Comparison of ENCODE assay signal across 8 cellular contexts in the genomic region with DNA sequence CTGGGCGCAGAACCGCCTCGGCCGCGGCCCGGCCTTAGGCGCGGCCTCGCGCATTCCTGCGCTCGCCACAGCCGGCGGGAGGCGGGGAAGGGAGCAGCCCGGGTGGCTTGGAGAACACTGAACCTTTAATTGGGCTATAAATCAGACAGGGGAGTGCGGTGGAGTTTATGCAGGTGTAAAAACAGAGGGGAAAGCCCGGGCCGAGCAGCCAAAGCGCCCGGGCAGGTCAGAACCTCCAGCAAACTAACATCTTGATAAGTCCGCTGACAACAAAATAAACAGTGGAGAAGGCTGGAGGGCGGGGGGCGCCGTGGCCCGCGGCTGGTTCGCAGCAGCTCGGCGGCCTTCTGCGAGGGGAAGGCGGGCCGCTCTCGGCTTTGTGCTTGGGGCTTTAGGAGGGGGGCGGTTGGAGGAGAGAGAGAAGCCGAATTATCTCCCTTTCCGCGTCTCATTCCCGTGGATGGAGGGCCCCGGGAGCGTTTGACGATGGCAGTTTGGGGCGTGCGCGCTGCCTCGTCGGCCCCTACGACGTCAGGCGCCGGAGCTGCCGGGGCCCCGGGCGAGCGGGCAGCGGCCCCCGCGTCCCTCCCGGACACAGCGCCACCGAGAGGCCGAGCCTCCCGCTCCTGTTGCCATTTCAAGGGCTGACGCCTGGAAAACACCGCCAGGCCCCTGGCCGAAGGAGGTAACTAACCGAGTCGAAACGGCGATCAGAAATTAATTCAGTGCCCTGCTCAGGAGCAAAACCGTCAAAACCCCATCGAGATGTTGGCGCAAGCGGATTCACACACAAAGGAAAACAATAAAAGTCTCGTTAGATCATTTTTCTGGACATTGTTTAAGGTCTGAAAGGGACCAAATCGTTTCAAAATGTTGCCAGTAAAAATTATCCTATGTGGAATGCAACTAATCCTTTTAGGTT. TPM values are rescaled to one million over a fixed set of nuclear protein-coding genes. Genes with fewer than 3 reads are reported as not detected.
DNase-seq lines count a peak whose midpoint lies in the region; ATAC-seq, FAIRE-seq and TF ChIP-seq lines count a peak whose summit lies in the region.

No MANE protein-coding gene starts in this region.

- peaks cover 5% of the 10 kb centered on the region for H3K36me3 Mint-ChIP-seq in HFFc6 (ENCODE audit: low read depth)
- H3K36me3 Mint-ChIP-seq in activated T-cell treated with anti-CD3 and anti-CD28 coated beads, Interleukin-2, amount 50 U/mL, for 4 hours (ENCODE audit: insufficient read depth) = no peaks in the 10 kb centered on the region

- H3K27ac ChIP-seq in hepatocyte (no peak overlapping the region), small intestine (ENCODE audit: low read depth in 1 of 2, low read length in 1 of 2) (no peak overlapping the region)

- peak; percentile 69 for DNase-seq in AG08395 (ENCODE audit: low spot score)
- DNase-seq in HFFc6 = peak; percentile 30
- DNase-seq in activated T-cell treated with anti-CD3 and anti-CD28 coated beads, Interleukin-2, amount 50 U/mL, for 4 hours = no peak
- DNase-seq in hepatocyte (ENCODE audit: low spot score) = peak; percentile 42
- DNase-seq in small intestine = peak; percentile 45
- DNase-seq in COR-L47 (lab: John Stamatoyannopoulos, UW) = no peak

- no peaks in the 10 kb centered on the region for H3K9me2 ChIP-seq in hepatocyte (replicated peaks; ENCODE audit: insufficient read depth)

- peaks cover 52% of the 10 kb centered on the region for H3K4me1 Mint-ChIP-seq in HFFc6 (ENCODE audit: low read depth)
- H3K4me1 Mint-ChIP-seq in activated T-cell treated with anti-CD3 and anti-CD28 coated beads, Interleukin-2, amount 50 U/mL, for 4 hours (ENCODE audit: low read depth) = peaks cover 7% of the 10 kb centered on the region

- TF ChIP-seq CTCF in HFFc6 (IDR thresholded peaks at IDR 0.05) (peak; percentile 79), hepatocyte (IDR thresholded peaks at IDR 0.05; ENCODE audit: poor library complexity) (peak; percentile 36)

- ATAC-seq in activated T-cell treated with anti-CD3 and anti-CD28 coated beads, Interleukin-2, amount 50 U/mL, for 4 hours = peak; percentile 32 to 40
- ATAC-seq in GM18861 (IDR thresholded peaks at IDR 0.05; ENCODE audit: unreplicated experiment) (no peak), HG03342 (IDR thresholded peaks at IDR 0.05; ENCODE audit: unreplicated experiment) (no peak)

- peak overlapping the region; percentile 88 for H3K4me3 Mint-ChIP-seq in HFFc6
- H3K4me3 Mint-ChIP-seq in activated T-cell treated with anti-CD3 and anti-CD28 coated beads, Interleukin-2, amount 50 U/mL, for 4 hours = peak overlapping the region; percentile 20

- H3K27me3 ChIP-seq in hepatocyte = peaks cover 97% of the 10 kb centered on the region
- H3K27me3 ChIP-seq in small intestine (ENCODE audit: control insufficient read depth in 2 of 2, insufficient read depth in 2 of 2, low read length in 2 of 2) = peaks cover 7 to 45% of the 10 kb centered on the region in 2 donors

- H3K27ac Mint-ChIP-seq in HFFc6 = peak overlapping the region; percentile 88

- H3K9me3 Mint-ChIP-seq in HFFc6 = no peaks in the 10 kb centered on the region
- H3K9me3 Mint-ChIP-seq in activated T-cell treated with anti-CD3 and anti-CD28 coated beads, Interleukin-2, amount 50 U/mL, for 4 hours = no peaks in the 10 kb centered on the region

- H3K4me1 ChIP-seq in hepatocyte (ENCODE audit: insufficient read depth) = peaks cover 18% of the 10 kb centered on the region
- H3K4me1 ChIP-seq in small intestine (ENCODE audit: control insufficient read depth in 2 of 2, insufficient read depth in 1 of 2, low read depth in 1 of 2, low read length in 1 of 2) = peaks cover 2 to 8% of the 10 kb centered on the region in 2 donors

- no peaks in the 10 kb centered on the region for H4K20me1 ChIP-seq in hepatocyte (ENCODE audit: insufficient read depth, poor library complexity, severe bottlenecking)

- peak overlapping the region; percentile 81 for H3K4me2 ChIP-seq in hepatocyte

- H2AFZ ChIP-seq in hepatocyte = peak overlapping the region; percentile 75

- no peaks in the 10 kb centered on the region; the same call in none of the 2 replicates for H3K27me3 Mint-ChIP-seq in HFFc6 (ENCODE audit: insufficient read depth)
- peaks cover 85% of the 10 kb centered on the region for H3K27me3 Mint-ChIP-seq in activated T-cell treated with anti-CD3 and anti-CD28 coated beads, Interleukin-2, amount 50 U/mL, for 4 hours (ENCODE audit: low read depth)

- 3% methylated on average over 74 of the region's 76 CpGs for WGBS in hepatocyte (ENCODE audit: low lambda C conversion rate, missing lambda C conversion rate)
- WGBS in small intestine, 3 donors = 1 to 3% (median 2%) methylated on average over 66 to 76 of the region's 76 CpGs

- H3K4me3 ChIP-seq in hepatocyte (peak overlapping the region; percentile 33), small intestine (ENCODE audit: low read depth in 1 of 2, low read length in 2 of 2) (peak overlapping the region in 1 of 2 donors; percentile 37)

- FAIRE-seq in small intestine (lab: Jason Lieb, UNC) = no peak

- no peaks in the 10 kb centered on the region for H3K36me3 ChIP-seq in hepatocyte (replicated peaks; ENCODE audit: insufficient read depth, low read depth)
- no peaks in the 10 kb centered on the region for H3K36me3 ChIP-seq in small intestine (ENCODE audit: control insufficient read depth in 2 of 2, insufficient read depth in 2 of 2, low read length in 2 of 2)

- H3K9me3 ChIP-seq in hepatocyte (ENCODE audit: low read depth) (no peaks in the 10 kb centered on the region), small intestine (ENCODE audit: control insufficient read depth, low read depth) (no peaks in the 10 kb centered on the region)

- no peaks in the 10 kb centered on the region for H3K79me2 ChIP-seq in hepatocyte

RNA-seq across cellular contexts. Expression of gene FOXD1, which starts 11.2 kb away (rescaled TPM):
- total RNA-seq in HFFc6 (2021; fragmentation: NEBNext Ultra II Directional; extraction: Animal tissue kit (Norgen Biotek cat#: 25700)) = 10 to 100 TPM; 40.0 to 50.0 (median 45.4) TPM
- total RNA-seq in activated T-cell treated with anti-CD3 and anti-CD28 coated beads, Interleukin-2, amount 50 U/mL, for 4 hours = under 1 TPM in 1 of 3 donors, not detected in 2; 0.13 TPM
- total RNA-seq in hepatocyte = 0.33 and 1.6 TPM in 2 replicates
- 0.75 and 1.9 TPM in 2 replicates for polyA plus RNA-seq in hepatocyte
- under 1 TPM in 2 of 3 donors, not detected in 1; 0.04 to 0.27 TPM for polyA plus RNA-seq in small intestine

Comparison
In these comparisons a context has a peak if more than half of its experiments do, and no peak if none do; other contexts are left out.
1. DNase-seq: peak in AG08395 (single experiment), HFFc6 (single experiment), hepatocyte (single experiment) and small intestine (single experiment); none in activated T-cell treated with anti-CD3 and anti-CD28 coated beads, Interleukin-2, amount 50 U/mL, for 4 hours (single experiment) and COR-L47 (single experiment).
2. ATAC-seq: peak in activated T-cell treated with anti-CD3 and anti-CD28 coated beads, Interleukin-2, amount 50 U/mL, for 4 hours (2 of 2); none in GM18861 (single experiment) and HG03342 (single experiment).
3. RNA of gene FOXD1, which starts 11.2 kb away (total RNA-seq): 40.0 to 50.0 TPM in HFFc6; 0.33 to 1.6 TPM in hepatocyte and 0.13 TPM in activated T-cell treated with anti-CD3 and anti-CD28 coated beads, Interleukin-2, amount 50 U/mL, for 4 hours; every median in the first group is over 10 times any median in the second.